In genomic region chr2:201798252-201798918, GRCh38 we compare ENCODE assay signal across 11 cellular contexts. TPM values are rescaled to one million over a fixed set of nuclear protein-coding genes. Genes with fewer than 3 reads are reported as not detected.
DNase-seq lines count a peak whose midpoint lies in the region; ATAC-seq and TF ChIP-seq lines count a peak whose summit lies in the region.
"Had no signal": no experiment of that assay in that cellular context is flagged by ENCODE, and none has a peak within 500 bp of the region (broad histone marks: within the 10 kb centered on the region; RNA-seq: fewer than 3 reads in every experiment).

No MANE protein-coding gene starts in this region.

- no peaks in the 10 kb centered on the region for H3K79me1 ChIP-seq in mesendoderm (ENCODE audit: low read length)

- H3K4me3 ChIP-seq in brain microvascular endothelial cell (ENCODE audit: low read depth, low read length) (no peak overlapping the region), mesendoderm (ENCODE audit: low read length) (no peak overlapping the region)

- H3K18ac ChIP-seq in mesendoderm (ENCODE audit: low read length), result no peak overlapping the region

- H2BK5ac ChIP-seq in mesendoderm (ENCODE audit: low read length), result no peak overlapping the region

- H3K23ac ChIP-seq in mesendoderm (ENCODE audit: low read length), result no peak overlapping the region

- H3K27me3 ChIP-seq in brain microvascular endothelial cell (replicated peaks), result no peaks in the 10 kb centered on the region
- no peaks in the 10 kb centered on the region for H3K27me3 ChIP-seq in mesendoderm (ENCODE audit: insufficient read depth, low read length, poor library complexity)

- no CpG with 5 or more reads among the region's 7 CpGs for WGBS in mesendoderm (ENCODE audit: extremely low coverage, insufficient coverage, low lambda C conversion rate)

- in situ Hi-C loops in brain microvascular endothelial cell (cut with HindIII; ENCODE audit: low pct_ligation_motif_present, low sequenced_read_pairs), result no loop called here

- no peak overlapping the region for H3K4me2 ChIP-seq in mesendoderm (ENCODE audit: low read length)

- no peak overlapping the region for H2AK5ac ChIP-seq in mesendoderm (ENCODE audit: low read length)

- no peak overlapping the region for H3K4ac ChIP-seq in mesendoderm (ENCODE audit: low read depth, low read length)

- peak; percentile 56 for DNase-seq in AG20443 (ENCODE audit: low spot score)
- DNase-seq in MV-4-11 (lab: John Stamatoyannopoulos, UW), result peak; percentile 1
- peak; percentile 87 for DNase-seq in brain microvascular endothelial cell
- DNase-seq in mesendoderm, result no peak
- no peak for DNase-seq in GF-D8 (lab: John Stamatoyannopoulos, UW)
- no peak for DNase-seq in hypothalamus (lab: John Stamatoyannopoulos, UW)
- DNase-seq: activated CD4-positive, alpha-beta T cell treated with anti-CD3 and anti-CD28 coated beads, Interleukin-2, amount 50 U/mL, for 1 hour; activated naive CD4-positive, alpha-beta T cell treated with anti-CD3 and anti-CD28 coated beads for 36 hours; NCI-H187 treated with DMSO at 0.1 percent for 48 hours had no signal

- no peaks in the 10 kb centered on the region for H3K4me1 ChIP-seq in mesendoderm (ENCODE audit: control insufficient read depth, low read depth, low read length)

- no peak for TF ChIP-seq CTCF in brain microvascular endothelial cell (IDR thresholded peaks at IDR 0.05; ENCODE audit: low read depth, low read length, missing control alignments)

- H3K9ac ChIP-seq in mesendoderm (ENCODE audit: low read length), result no peak overlapping the region

- H3K36me3 ChIP-seq in brain microvascular endothelial cell (replicated peaks) (no peaks in the 10 kb centered on the region), mesendoderm (ENCODE audit: control insufficient read depth, insufficient read depth, low read length) (no peaks in the 10 kb centered on the region)

- no peak overlapping the region for H3K56ac ChIP-seq in mesendoderm (ENCODE audit: low read length)

- peak overlapping the region; percentile 96 for H2BK15ac ChIP-seq in mesendoderm (replicated peaks; ENCODE audit: low read depth)

- no peak overlapping the region for H4K5ac ChIP-seq in mesendoderm (ENCODE audit: low read length)

- no peak overlapping the region for H4K8ac ChIP-seq in mesendoderm (ENCODE audit: low read depth, low read length)

- ATAC-seq in HG03354 (IDR thresholded peaks at IDR 0.05; ENCODE audit: poor library complexity, severe bottlenecking, unreplicated experiment) (no peak), HG02852 (IDR thresholded peaks at IDR 0.05; ENCODE audit: unreplicated experiment) (no peak)

- H3K79me2 ChIP-seq in mesendoderm (ENCODE audit: control insufficient read depth, insufficient read depth, low read length), result no peaks in the 10 kb centered on the region

- H3K27ac ChIP-seq in brain microvascular endothelial cell (peak overlapping the region; percentile 86), mesendoderm (ENCODE audit: low read depth, low read length) (no peak overlapping the region)

- no peak overlapping the region for H2BK120ac ChIP-seq in mesendoderm (ENCODE audit: low read depth, low read length)

RNA-seq across cellular contexts. Expression of gene CDK15, which starts 8.0 kb away (rescaled TPM):
- polyA plus RNA-seq in mesendoderm (2013, experiment 1 of 2), result 0.04 TPM
- 0.07 TPM for polyA plus RNA-seq in mesendoderm (2013, experiment 2 of 2)

RNA-seq across cellular contexts. Expression of gene ALS2, which starts 17.7 kb away (rescaled TPM):
- polyA plus RNA-seq in mesendoderm (2013, experiment 1 of 2), result 20.7 TPM
- polyA plus RNA-seq in mesendoderm (2013, experiment 2 of 2), result 20.9 TPM

Comparison
In these comparisons a context has a peak if more than half of its experiments do, and no peak if none do; other contexts are left out.
1. DNase-seq: peak in AG20443 (single experiment), MV-4-11 (single experiment) and brain microvascular endothelial cell (single experiment); none in mesendoderm (single experiment), GF-D8 (single experiment) and hypothalamus (0 of 51).